Comparison of ENCODE assay signal across 16 cellular contexts in genomic region chr11:22516136-22516535, GRCh38.
DNase-seq lines count a peak whose midpoint lies in the region; ATAC-seq and TF ChIP-seq lines count a peak whose summit lies in the region.
"Had no signal": no experiment of that assay in that cellular context is flagged by ENCODE, and none has a peak within 500 bp of the region (broad histone marks: within the 10 kb centered on the region; RNA-seq: fewer than 3 reads in every experiment).

No MANE protein-coding gene starts in this region.

- no peak overlapping the region for H2BK5ac ChIP-seq in mesenchymal stem cell (ENCODE audit: low read depth, low read length, poor library complexity, severe bottlenecking)

- H3K79me1 ChIP-seq in mesenchymal stem cell (replicated peaks; ENCODE audit: low read length, poor library complexity, severe bottlenecking): no peaks in the 10 kb centered on the region

- peak overlapping the region; percentile 16 for H3K4me2 ChIP-seq in mesenchymal stem cell (ENCODE audit: low read length, poor library complexity, severe bottlenecking)
- H3K4me2 ChIP-seq: BLaER1, GM23338 had no signal

- no peaks in the 10 kb centered on the region for H3K27me3 ChIP-seq in mesenchymal stem cell (ENCODE audit: control insufficient read depth in 1 of 2, insufficient read depth in 1 of 2, low read length in 2 of 2)
- H3K27me3 ChIP-seq: BLaER1 had no signal

- no peak overlapping the region for H4K91ac ChIP-seq in mesenchymal stem cell (ENCODE audit: low read length)

- WGBS in mesenchymal stem cell: 83% methylated on average over 4 of the region's 5 CpGs

- no peak overlapping the region for H2BK15ac ChIP-seq in mesenchymal stem cell (ENCODE audit: low read depth, poor library complexity, severe bottlenecking)

- no peak overlapping the region for H3K18ac ChIP-seq in mesenchymal stem cell (ENCODE audit: low read depth in 1 of 2, low read length in 2 of 2)

- H2AFZ ChIP-seq in mesenchymal stem cell (ENCODE audit: low read depth, low read length): no peak overlapping the region
- H2AFZ ChIP-seq: GM23338 had no signal

- H3K4me1 Mint-ChIP-seq in activated naive CD8-positive, alpha-beta T cell (ENCODE audit: low read depth): no peaks in the 10 kb centered on the region
- no peaks in the 10 kb centered on the region for H3K4me1 Mint-ChIP-seq in activated naive CD8-positive, alpha-beta T cell treated with anti-CD3 and anti-CD28 coated beads, Interleukin-2, amount 50 U/mL, for 24 hours
- H3K4me1 Mint-ChIP-seq: CD8-positive, alpha-beta memory T cell had no signal

- no peak overlapping the region for H3K23ac ChIP-seq in mesenchymal stem cell (ENCODE audit: low read length in 2 of 2)

- H3K14ac ChIP-seq in mesenchymal stem cell (ENCODE audit: low read length in 2 of 2): no peak overlapping the region

- H2BK120ac ChIP-seq in mesenchymal stem cell (ENCODE audit: low read depth, low read length): no peak overlapping the region

- H4K8ac ChIP-seq in mesenchymal stem cell (ENCODE audit: low read length): no peak overlapping the region

- no peak for TF ChIP-seq POLR2A in GM18505 (IDR thresholded peaks at IDR 0.05; ENCODE audit: borderline replicate concordance, extremely low read depth, insufficient read depth, insufficient read length)

- no peak for DNase-seq in activated naive CD8-positive, alpha-beta T cell treated with anti-CD3 and anti-CD28 coated beads, Interleukin-2, amount 50 U/mL, for 24 hours
- peak; percentile 78 for DNase-seq in NCI-H82 treated with DMSO at 0.1 percent for 48 hours (lab: John Stamatoyannopoulos, UW; ENCODE audit: unreplicated experiment)
- DNase-seq in mesenchymal stem cell: no peak
- DNase-seq in inferior parietal cortex (ENCODE audit: extremely low spot score): no peak
- DNase-seq: 8988T; AML-193; Caco-2; CD8-positive, alpha-beta memory T cell; DMS 273 treated with DMSO at 0.1 percent for 48 hours; H9 had no signal

- no peak overlapping the region for H2AK5ac ChIP-seq in mesenchymal stem cell (ENCODE audit: low read length, severe bottlenecking)

- H3K9ac ChIP-seq in mesenchymal stem cell (ENCODE audit: low read length): no peak overlapping the region
- H3K9ac ChIP-seq: BLaER1 had no signal

- H3K9me3 Mint-ChIP-seq in activated naive CD8-positive, alpha-beta T cell (ENCODE audit: low read depth): no peaks in the 10 kb centered on the region
- H3K9me3 Mint-ChIP-seq in activated naive CD8-positive, alpha-beta T cell treated with anti-CD3 and anti-CD28 coated beads, Interleukin-2, amount 50 U/mL, for 24 hours: no peaks in the 10 kb centered on the region
- H3K9me3 Mint-ChIP-seq: GM23338, H9 had no signal

- H3K4me1 ChIP-seq in mesenchymal stem cell (ENCODE audit: control insufficient read depth, insufficient read depth, low read depth, low read length): no peaks in the 10 kb centered on the region
- H3K4me1 ChIP-seq: BLaER1 had no signal

- H2BK12ac ChIP-seq in mesenchymal stem cell (ENCODE audit: low read length in 2 of 2): no peak overlapping the region

- no peaks in the 10 kb centered on the region for H3K9me3 ChIP-seq in mesenchymal stem cell (ENCODE audit: control insufficient read depth, low read length)
- H3K9me3 ChIP-seq: BLaER1 had no signal

- H3K4ac ChIP-seq in mesenchymal stem cell (ENCODE audit: low read depth in 1 of 2, low read length in 2 of 2): no peak overlapping the region

- no peaks in the 10 kb centered on the region for H3K36me3 Mint-ChIP-seq in activated naive CD8-positive, alpha-beta T cell
- no peaks in the 10 kb centered on the region for H3K36me3 Mint-ChIP-seq in activated naive CD8-positive, alpha-beta T cell treated with anti-CD3 and anti-CD28 coated beads, Interleukin-2, amount 50 U/mL, for 24 hours (ENCODE audit: low read depth)
- H3K36me3 Mint-ChIP-seq: CD8-positive, alpha-beta memory T cell had no signal

- no peak overlapping the region for H3K4me3 Mint-ChIP-seq in activated naive CD8-positive, alpha-beta T cell
- no peak overlapping the region for H3K4me3 Mint-ChIP-seq in activated naive CD8-positive, alpha-beta T cell treated with anti-CD3 and anti-CD28 coated beads, Interleukin-2, amount 50 U/mL, for 24 hours
- H3K4me3 Mint-ChIP-seq: CD8-positive, alpha-beta memory T cell; GM23338; H9 had no signal

- no peaks in the 10 kb centered on the region for H3K36me3 ChIP-seq in mesenchymal stem cell (ENCODE audit: control insufficient read depth in 1 of 2, insufficient read depth in 2 of 2, low read depth in 1 of 2, low read length in 2 of 2)
- H3K36me3 ChIP-seq: BLaER1 had no signal

- H3K27me3 Mint-ChIP-seq in activated naive CD8-positive, alpha-beta T cell: peaks cover 6% of the 10 kb centered on the region
- peaks cover 6% of the 10 kb centered on the region for H3K27me3 Mint-ChIP-seq in activated naive CD8-positive, alpha-beta T cell treated with anti-CD3 and anti-CD28 coated beads, Interleukin-2, amount 50 U/mL, for 24 hours

- peak overlapping the region; percentile 62 for H3K27ac Mint-ChIP-seq in activated naive CD8-positive, alpha-beta T cell
- H3K27ac Mint-ChIP-seq in activated naive CD8-positive, alpha-beta T cell treated with anti-CD3 and anti-CD28 coated beads, Interleukin-2, amount 50 U/mL, for 24 hours: no peak overlapping the region
- H3K27ac Mint-ChIP-seq: CD8-positive, alpha-beta memory T cell; GM23338; H9 had no signal

- H3K4me3 ChIP-seq in mesenchymal stem cell (ENCODE audit: insufficient read depth in 1 of 2, low read depth in 1 of 2, low read length in 2 of 2): no peak overlapping the region
- H3K4me3 ChIP-seq: BLaER1, GM23338 had no signal

- ATAC-seq in activated naive CD8-positive, alpha-beta T cell treated with anti-CD3 and anti-CD28 coated beads, Interleukin-2, amount 50 U/mL, for 24 hours: no peak
- no peak for ATAC-seq in HG02798 (IDR thresholded peaks at IDR 0.05; ENCODE audit: poor library complexity, unreplicated experiment)
- ATAC-seq in GM18505 (IDR thresholded peaks at IDR 0.05; ENCODE audit: unreplicated experiment): no peak
- ATAC-seq: GM23338, HepG2 had no signal

- no peak overlapping the region for H3K27ac ChIP-seq in mesenchymal stem cell (ENCODE audit: low read length, poor library complexity, severe bottlenecking)
- H3K27ac ChIP-seq: BLaER1 had no signal
